ENCODE assay signal across 28 cellular contexts in genomic region chr11:70394211-70394950, GRCh38. TPM values are rescaled to one million over a fixed set of nuclear protein-coding genes. Genes with fewer than 3 reads are reported as not detected.
DNase-seq lines count a peak whose midpoint lies in the region; ATAC-seq, FAIRE-seq and TF ChIP-seq lines count a peak whose summit lies in the region.
"Had no signal": no experiment of that assay in that cellular context is flagged by ENCODE, and none has a peak within 500 bp of the region (broad histone marks: within the 10 kb centered on the region; RNA-seq: fewer than 3 reads in every experiment).

No MANE protein-coding gene starts in this region.

- TF ChIP-seq CTCF in RWPE1 (conservative IDR thresholded peaks at IDR 0.05; ENCODE audit: low read depth): no peak
- TF ChIP-seq CTCF in HepG2 (CRISPR knock-in tag; IDR thresholded peaks at IDR 0.05): no peak
- TF ChIP-seq CTCF in neural crest cell (conservative IDR thresholded peaks at IDR 0.05): no peak
- no peak for TF ChIP-seq CTCF in sigmoid colon (IDR thresholded peaks at IDR 0.05)

- H3K4me3 Mint-ChIP-seq in neural crest cell: peak overlapping the region; percentile 42
- H3K4me3 Mint-ChIP-seq: CD4-positive, alpha-beta memory T cell; CD4-positive, CD25-positive, alpha-beta regulatory T cell; CD8-positive, alpha-beta memory T cell had no signal

- intact Hi-C loops in HepG2 (cut with micrococcal nuclease; ENCODE audit: unreplicated experiment): loop anchor here (10.0 kb wide), 1 partner anchor 1100 kb away; the partner anchor contains the start of gene MYEOV
- intact Hi-C loops in sigmoid colon (cut with DNase I): loop anchor here (10.0 kb wide), 1 partner anchor 720 kb away; the partner anchor contains the start of gene LTO1

- peaks cover 15% of the 10 kb centered on the region for H3K4me1 Mint-ChIP-seq in neural crest cell

- H4K20me1 ChIP-seq in HepG2 (ENCODE audit: insufficient read depth, low read length): no peaks in the 10 kb centered on the region

- in situ Hi-C loops in HepG2 (cut with HindIII; ENCODE audit: extremely low pct_ligation_motif_present, low pct_unique_long_range_greater_than_20kb): no loop called here

- H3K27ac ChIP-seq in RWPE1 (peak overlapping the region; percentile 6; the same call in 1 of the 2 replicates), HepG2 (ENCODE audit: extremely low read length, insufficient read depth, low read length) (no peak overlapping the region), sigmoid colon (no peak overlapping the region)
- H3K27ac ChIP-seq: 22Rv1, BLaER1 had no signal

- no peak overlapping the region for H2AFZ ChIP-seq in HepG2 (ENCODE audit: low read length)

- no peak for DNase-seq in RWPE1 (ENCODE audit: low spot score)
- no peak for DNase-seq in HepG2 (ENCODE audit: low spot score)
- no peak for DNase-seq in neural crest cell (ENCODE audit: low read depth, low spot score)
- DNase-seq in sigmoid colon: peak; percentile 58
- DNase-seq in cerebellar nuclear complex (lab: John Stamatoyannopoulos, UW): no peak
- no peak for DNase-seq in A172 (ENCODE audit: low spot score)
- DNase-seq: ACHN; BE2C; C1 segment of cervical spinal cord; CD4-positive, alpha-beta memory T cell; CD4-positive, CD25-positive, alpha-beta regulatory T cell; COR-L47; DMS 273 treated with DMSO at 0.1 percent for 48 hours; DMS153; DMS53; DMS79; DND-41; EL; GDM1 had no signal

- peaks cover 22% of the 10 kb centered on the region for H3K79me2 ChIP-seq in HepG2 (ENCODE audit: insufficient read depth, low read length)

- POLR2A ChIA-PET in RWPE1 (lab: Yijun Ruan, JAX; ENCODE audit: low non-redundant PET) (no interaction called here), HepG2 (lab: Yijun Ruan, JAX) (no interaction called here)

- no peaks in the 10 kb centered on the region for H3K9me3 Mint-ChIP-seq in neural crest cell
- H3K9me3 Mint-ChIP-seq: CD4-positive, alpha-beta memory T cell; CD4-positive, CD25-positive, alpha-beta regulatory T cell had no signal

- H3K4me1 ChIP-seq in HepG2 (ENCODE audit: insufficient read depth, low read length): peaks cover 13% of the 10 kb centered on the region
- H3K4me1 ChIP-seq in sigmoid colon: peaks cover 0 to 18% (median 13%) of the 10 kb centered on the region in 4 donors
- H3K4me1 ChIP-seq: BE2C had no signal

- CTCF ChIA-PET in RWPE1 (lab: Yijun Ruan, JAX) (no interaction called here), HepG2 (lab: Yijun Ruan, JAX; ENCODE audit: low intra/inter-chr PET ratio, low total read pairs) (no interaction called here)

- no peak for TF ChIP-seq POLR2A in HepG2 (IDR thresholded peaks at IDR 0.05; ENCODE audit: insufficient read depth in 1 of 2, low read depth in 2 of 2, low read length in 2 of 2)
- TF ChIP-seq POLR2A in sigmoid colon (IDR thresholded peaks at IDR 0.05): no peak

- H3K36me3 Mint-ChIP-seq in neural crest cell (ENCODE audit: low read depth): peaks cover 5% of the 10 kb centered on the region
- H3K36me3 Mint-ChIP-seq: CD4-positive, alpha-beta memory T cell; CD4-positive, CD25-positive, alpha-beta regulatory T cell; CD8-positive, alpha-beta memory T cell had no signal

- 95% methylated on average over 13 of the region's 15 CpGs for WGBS in HepG2 (ENCODE audit: low lambda C conversion rate)
- WGBS in sigmoid colon, 2 donors: 97% methylated on average over 15 of the region's 15 CpGs

- no peak overlapping the region for H3K9ac ChIP-seq in HepG2 (ENCODE audit: insufficient read depth, low read depth, low read length)
- H3K9ac ChIP-seq: BLaER1 had no signal

- no peak overlapping the region for H3K4me2 ChIP-seq in HepG2 (ENCODE audit: low read depth, low read length)
- H3K4me2 ChIP-seq: BLaER1 had no signal

- no peak for ATAC-seq in HepG2
- no peak for ATAC-seq in GM21526 (IDR thresholded peaks at IDR 0.05; ENCODE audit: low FRiP score, unreplicated experiment)
- ATAC-seq: GM12878 had no signal

- no peaks in the 10 kb centered on the region for H3K27me3 Mint-ChIP-seq in neural crest cell (ENCODE audit: low read depth)

- no peak overlapping the region for H3K4me3 ChIP-seq in HepG2 (replicated peaks in 1 of 3; ENCODE audit: insufficient read depth in 1 of 3, low read depth in 2 of 3, low read length in 3 of 3)
- H3K4me3 ChIP-seq in sigmoid colon: no peak overlapping the region
- H3K4me3 ChIP-seq: BLaER1, GM12878 had no signal

- no peak overlapping the region for H3K27ac Mint-ChIP-seq in neural crest cell (ENCODE audit: unreplicated experiment)
- H3K27ac Mint-ChIP-seq: CD14-positive monocyte; CD4-positive, CD25-positive, alpha-beta regulatory T cell; CD8-positive, alpha-beta memory T cell had no signal

- TF ChIP-seq EP300 in HepG2 (IDR thresholded peaks at IDR 0.05; ENCODE audit: low read depth in 2 of 2, low read length in 2 of 2) (no peak), HepG2 (CRISPR knock-in tag; IDR thresholded peaks at IDR 0.05; ENCODE audit: borderline replicate concordance) (no peak), sigmoid colon (IDR thresholded peaks at IDR 0.05) (no peak)

- H3K27me3 ChIP-seq in HepG2 (ENCODE audit: control insufficient read depth in 1 of 2, insufficient read depth in 2 of 2, low read length in 2 of 2) (no peaks in the 10 kb centered on the region; a peak in 1 of 5 replicates), sigmoid colon (no peaks in the 10 kb centered on the region)
- H3K27me3 ChIP-seq: BE2C had no signal

- no TSS peak for BruUV-seq in HepG2 (replicated peaks; lab: Mats Ljungman, UMichigan)

- H3K9me3 ChIP-seq in HepG2 (ENCODE audit: low read length) (no peaks in the 10 kb centered on the region), sigmoid colon (no peaks in the 10 kb centered on the region)
- H3K9me3 ChIP-seq: BE2C, BLaER1 had no signal

- H3K36me3 ChIP-seq in HepG2 (replicated peaks in 1 of 2; ENCODE audit: control insufficient read depth in 1 of 2, insufficient read depth in 2 of 2, low read length in 2 of 2): peaks cover 1 to 17% of the 10 kb centered on the region in 2 experiments; a peak in 4 of 5 replicates
- no peaks in the 10 kb centered on the region for H3K36me3 ChIP-seq in sigmoid colon
- H3K36me3 ChIP-seq: BLaER1 had no signal

- TF ChIP-seq RAD21 in HepG2 (CRISPR knock-in tag; IDR thresholded peaks at IDR 0.05): no peak

- no peak for FAIRE-seq in HepG2 (lab: Jason Lieb, UNC)
- FAIRE-seq: A204.1, GM12878, GM12892, GM18507 had no signal

TF ChIP-seq in HepG2, 621 proteins besides CTCF, POLR2A, EP300 and RAD21 (continues in another document):
- TF ChIP-seq GABPA (IDR thresholded peaks at IDR 0.05; ENCODE audit: low read depth, low read length) (0 out of 2 replicates have a peak, but pooled peaks have one; percentile 4), GABPA (CRISPR knock-in tag; IDR thresholded peaks at IDR 0.05; ENCODE audit: low read depth) (no peak)

RNA-seq across cellular contexts. Expression of gene CTTN, which starts 3.9 kb away (rescaled TPM):
- total RNA-seq in HepG2 (2016; rRNA removed; fragmentation: Illumina TruSeq; extraction: Trizol) (83.4 and 114 TPM in 2 replicates), neural crest cell (146 and 147 TPM in 2 replicates), sigmoid colon (100 to 1,000 TPM; 128 to 312 (median 157) TPM)
- 24.8 and 25.9 TPM in 2 replicates for total RNA-seq in HepG2 (2016; cell fraction: cytosol; rRNA removed; fragmentation: Illumina TruSeq; extraction: Trizol; ENCODE audit: low read depth)
- 73.1 and 116 TPM in 2 replicates for total RNA-seq in HepG2 (2016; cell fraction: insoluble cytoplasmic fraction; rRNA removed; fragmentation: Illumina TruSeq; extraction: Trizol)
- total RNA-seq in HepG2 (2016; cell fraction: membrane; rRNA removed; fragmentation: Illumina TruSeq; extraction: Trizol): 32.0 and 33.7 TPM in 2 replicates
- 137 and 150 TPM in 2 replicates for total RNA-seq in HepG2 (2016; cell fraction: nucleus; rRNA removed; fragmentation: Illumina TruSeq; extraction: Trizol)
- polyA plus RNA-seq in HepG2 (2011; rRNA removed) (84.4 and 113 TPM in 2 replicates), sigmoid colon (100 to 1,000 TPM in 2 of 3 donors, 10 to 100 TPM in 1; 87.1 to 152 (median 102) TPM)
- 33.9 and 36.5 TPM in 2 replicates for polyA plus RNA-seq in HepG2 (2011; cell fraction: cytosol; rRNA removed)
- 750 and 779 TPM in 2 replicates for polyA plus RNA-seq in HepG2 (2011; cell fraction: nucleus; rRNA removed)
- polyA plus RNA-seq in HepG2 (2012): 108 and 143 TPM in 2 replicates
- 12.3 and 19.6 TPM in 2 replicates for polyA plus RNA-seq in HepG2 (2016; cell fraction: cytosol; fragmentation: Illumina TruSeq; extraction: Trizol; ENCODE audit: low read depth)
- polyA plus RNA-seq in HepG2 (2016; cell fraction: insoluble cytoplasmic fraction; fragmentation: Illumina TruSeq; extraction: Trizol; ENCODE audit: low read depth): 66.5 and 76.4 TPM in 2 replicates
- polyA plus RNA-seq in HepG2 (2016; cell fraction: membrane; fragmentation: Illumina TruSeq; extraction: Trizol; ENCODE audit: low read depth): 13.0 and 13.5 TPM in 2 replicates
- 282 and 310 TPM in 2 replicates for polyA plus RNA-seq in HepG2 (2016; cell fraction: nucleus; fragmentation: Illumina TruSeq; extraction: Trizol; ENCODE audit: insufficient read depth, low read depth)
- polyA minus RNA-seq in HepG2 (2011; rRNA and poly(A)+ RNA removed; ENCODE audit: low replicate concordance): 87.3 and 152 TPM in 2 replicates
- polyA minus RNA-seq in HepG2 (2011; cell fraction: cytosol; rRNA and poly(A)+ RNA removed): 29.2 and 32.4 TPM in 2 replicates
- polyA minus RNA-seq in HepG2 (2011; cell fraction: nucleus; rRNA and poly(A)+ RNA removed): 286 and 330 TPM in 2 replicates
- 286 and 305 TPM in 2 replicates for total RNA-seq in A172 (2014; rRNA removed; shearing (Covaris generic))
- polyA plus RNA-seq: CD8-positive, alpha-beta memory T cell had no signal
